In genomic region chr1:112665857-112666256, GRCh38 we compare ENCODE assay signal across 17 cellular contexts. TPM values are rescaled to one million over a fixed set of nuclear protein-coding genes. Genes with fewer than 3 reads are reported as not detected.
DNase-seq lines count a peak whose midpoint lies in the region; ATAC-seq and TF ChIP-seq lines count a peak whose summit lies in the region.
"Had no signal": no experiment of that assay in that cellular context is flagged by ENCODE, and none has a peak within 500 bp of the region (broad histone marks: within the 10 kb centered on the region; RNA-seq: fewer than 3 reads in every experiment).

No MANE protein-coding gene starts in this region.

- no peak overlapping the region for H3K4me3 ChIP-seq in HEK293 (ENCODE audit: low read depth, low read length)
- no peak overlapping the region for H3K4me3 ChIP-seq in neutrophil (ENCODE audit: low read depth in 1 of 2, low read length in 1 of 2)
- H3K4me3 ChIP-seq: HAP-1 had no signal

- H3K27me3 ChIP-seq in neutrophil = no peaks in the 10 kb centered on the region

- peaks cover 40% of the 10 kb centered on the region for H3K36me3 Mint-ChIP-seq in activated naive CD4-positive, alpha-beta T cell treated with anti-CD3 and anti-CD28 coated beads, Interleukin-2, amount 50 U/mL, for 24 hours
- H3K36me3 Mint-ChIP-seq in activated naive CD4-positive, alpha-beta T cell treated with anti-CD3 and anti-CD28 coated beads, Interleukin-2, amount 50 U/mL, for 72 hours = peaks cover 17 to 69% of the 10 kb centered on the region in 2 donors
- H3K36me3 Mint-ChIP-seq in activated naive CD8-positive, alpha-beta T cell treated with anti-CD3 and anti-CD28 coated beads for 36 hours = peaks cover 54% of the 10 kb centered on the region

- no peaks in the 10 kb centered on the region for H3K9me3 Mint-ChIP-seq in activated naive CD4-positive, alpha-beta T cell treated with anti-CD3 and anti-CD28 coated beads, Interleukin-2, amount 50 U/mL, for 24 hours
- H3K9me3 Mint-ChIP-seq in activated naive CD4-positive, alpha-beta T cell treated with anti-CD3 and anti-CD28 coated beads, Interleukin-2, amount 50 U/mL, for 72 hours = peaks cover 0 to 4% of the 10 kb centered on the region in 2 donors
- H3K9me3 Mint-ChIP-seq in activated naive CD8-positive, alpha-beta T cell treated with anti-CD3 and anti-CD28 coated beads for 36 hours = peaks cover 2% of the 10 kb centered on the region

- H3K27ac ChIP-seq in HEK293 (ENCODE audit: extremely low read depth, low read depth, low read length) = no peak overlapping the region
- peak overlapping the region; percentile 15 for H3K27ac ChIP-seq in neutrophil
- H3K27ac ChIP-seq: HL-60 had no signal

- no peak for DNase-seq in activated naive CD4-positive, alpha-beta T cell treated with anti-CD3 and anti-CD28 coated beads, Interleukin-2, amount 50 U/mL, for 72 hours (ENCODE audit: low spot score in 2 of 2)
- DNase-seq in activated naive CD8-positive, alpha-beta T cell treated with anti-CD3 and anti-CD28 coated beads for 36 hours = no peak
- DNase-seq in NCI-H1105 treated with DMSO at 0.1 percent for 48 hours (lab: John Stamatoyannopoulos, UW) = no peak
- DNase-seq in activated CD8-positive, alpha-beta memory T cell treated with anti-CD3 and anti-CD28 coated beads, Interleukin-2, amount 50 U/mL, for 48 hours = no peak
- DNase-seq in omental fat pad (ENCODE audit: low spot score) = no peak
- DNase-seq: NCI-H1436; NCI-H2029 treated with DMSO at 0.1 percent for 48 hours; NCI-H2171 treated with DMSO at 0.1 percent for 48 hours; NCI-H446 treated with DMSO at 0.1 percent for 48 hours; NK-92 treated with Interleukin-12 subunit alpha and Interleukin-12 subunit beta, amount 100 ng/mL, for 24 hours; SHP77 had no signal

- CTCF ChIA-PET in HEK293 (lab: Yijun Ruan, JAX) = no interaction called here

- H3K4me1 Mint-ChIP-seq in activated naive CD4-positive, alpha-beta T cell treated with anti-CD3 and anti-CD28 coated beads, Interleukin-2, amount 50 U/mL, for 24 hours = peaks cover 30% of the 10 kb centered on the region
- peaks cover 27% of the 10 kb centered on the region for H3K4me1 Mint-ChIP-seq in activated naive CD8-positive, alpha-beta T cell treated with anti-CD3 and anti-CD28 coated beads for 36 hours

- H3K4me1 ChIP-seq in HEK293 (ENCODE audit: control insufficient read depth, insufficient read depth, low read length) = no peaks in the 10 kb centered on the region
- H3K4me1 ChIP-seq in neutrophil (ENCODE audit: control insufficient read depth in 1 of 2, insufficient read depth in 1 of 2, low read depth in 1 of 2, low read length in 1 of 2) = peaks cover 0 to 7% of the 10 kb centered on the region in 2 experiments

- peak overlapping the region; percentile 59 for H3K27ac Mint-ChIP-seq in activated naive CD4-positive, alpha-beta T cell treated with anti-CD3 and anti-CD28 coated beads, Interleukin-2, amount 50 U/mL, for 24 hours
- no peak overlapping the region for H3K27ac Mint-ChIP-seq in activated naive CD4-positive, alpha-beta T cell treated with anti-CD3 and anti-CD28 coated beads, Interleukin-2, amount 50 U/mL, for 72 hours
- peak overlapping the region; percentile 39 for H3K27ac Mint-ChIP-seq in activated naive CD8-positive, alpha-beta T cell treated with anti-CD3 and anti-CD28 coated beads for 36 hours

- H3K27me3 Mint-ChIP-seq in activated naive CD4-positive, alpha-beta T cell treated with anti-CD3 and anti-CD28 coated beads, Interleukin-2, amount 50 U/mL, for 24 hours = no peaks in the 10 kb centered on the region
- no peaks in the 10 kb centered on the region for H3K27me3 Mint-ChIP-seq in activated naive CD8-positive, alpha-beta T cell treated with anti-CD3 and anti-CD28 coated beads for 36 hours

- no peak for ATAC-seq in activated naive CD4-positive, alpha-beta T cell treated with anti-CD3 and anti-CD28 coated beads, Interleukin-2, amount 50 U/mL, for 72 hours
- ATAC-seq in omental fat pad (ENCODE audit: low FRiP score) = no peak

- H3K9me3 ChIP-seq in HEK293 (ENCODE audit: control insufficient read depth, insufficient read depth, low read depth, low read length) (no peaks in the 10 kb centered on the region), neutrophil (no peaks in the 10 kb centered on the region)
- H3K9me3 ChIP-seq: HAP-1 had no signal

- no peak overlapping the region for H3K4me3 Mint-ChIP-seq in activated naive CD4-positive, alpha-beta T cell treated with anti-CD3 and anti-CD28 coated beads, Interleukin-2, amount 50 U/mL, for 24 hours
- no peak overlapping the region for H3K4me3 Mint-ChIP-seq in activated naive CD8-positive, alpha-beta T cell treated with anti-CD3 and anti-CD28 coated beads for 36 hours
- H3K4me3 Mint-ChIP-seq: CD14-positive monocyte had no signal

- POLR2A ChIA-PET in HEK293 (lab: Yijun Ruan, JAX) = no interaction called here

- peaks cover 43 to 95% of the 10 kb centered on the region in 2 experiments for H3K36me3 ChIP-seq in HEK293 (ENCODE audit: control insufficient read depth in 2 of 2, insufficient read depth in 1 of 2, low read length in 2 of 2)
- H3K36me3 ChIP-seq in neutrophil = peaks cover 100% of the 10 kb centered on the region

- TF ChIP-seq CTCF in HEK293 (tag by site-specific recombination; IDR thresholded peaks at IDR 0.05) = no peak
- no peak for TF ChIP-seq CTCF in neutrophil (IDR thresholded peaks at IDR 0.05)
- no peak for TF ChIP-seq CTCF in omental fat pad (IDR thresholded peaks at IDR 0.05)

TF ChIP-seq in HEK293, 187 proteins besides CTCF, POLR2A, EP300 and RAD21:
- no peak for TF ChIP-seq AEBP2 (tag by site-specific recombination; IDR thresholded peaks at IDR 0.05; ENCODE audit: borderline replicate concordance)
- TF ChIP-seq ZNF121 (tag by site-specific recombination; IDR thresholded peaks at IDR 0.05) = peak; percentile 73; the same call in 1 of the 2 replicates

RNA-seq across cellular contexts. Expression of gene MOV10, which starts 8.6 kb away (rescaled TPM):
- 100 to 1,000 TPM in 1 of 2 donors, 10 to 100 TPM in 1; 81.5 to 122 TPM for total RNA-seq in activated naive CD4-positive, alpha-beta T cell treated with anti-CD3 and anti-CD28 coated beads, Interleukin-2, amount 50 U/mL, for 72 hours
- 10 to 100 TPM; 66.1 to 66.4 TPM for total RNA-seq in activated naive CD8-positive, alpha-beta T cell treated with anti-CD3 and anti-CD28 coated beads for 36 hours
- 10 to 100 TPM; 21.7 to 47.1 (median 36.1) TPM for total RNA-seq in omental fat pad

RNA-seq across cellular contexts. Expression of gene RHOC, which starts 41.1 kb away (rescaled TPM):
- 10 to 100 TPM; 62.4 to 81.8 TPM for total RNA-seq in activated naive CD4-positive, alpha-beta T cell treated with anti-CD3 and anti-CD28 coated beads, Interleukin-2, amount 50 U/mL, for 72 hours
- total RNA-seq in activated naive CD8-positive, alpha-beta T cell treated with anti-CD3 and anti-CD28 coated beads for 36 hours = 10 to 100 TPM; 23.8 to 26.2 TPM
- total RNA-seq in omental fat pad = 100 to 1,000 TPM; 219 to 307 (median 299) TPM

RNA-seq across cellular contexts. Expression of gene CAPZA1, which starts 46.2 kb away (rescaled TPM):
- 100 to 1,000 TPM; 250 to 276 TPM for total RNA-seq in activated naive CD4-positive, alpha-beta T cell treated with anti-CD3 and anti-CD28 coated beads, Interleukin-2, amount 50 U/mL, for 72 hours
- 100 to 1,000 TPM; 243 to 245 TPM for total RNA-seq in activated naive CD8-positive, alpha-beta T cell treated with anti-CD3 and anti-CD28 coated beads for 36 hours
- 100 to 1,000 TPM; 131 to 236 (median 159) TPM for total RNA-seq in omental fat pad

RNA-seq across cellular contexts. Expression of gene ST7L, which starts 46.9 kb away (rescaled TPM):
- 10 to 100 TPM; 10.5 to 11.4 TPM for total RNA-seq in activated naive CD4-positive, alpha-beta T cell treated with anti-CD3 and anti-CD28 coated beads, Interleukin-2, amount 50 U/mL, for 72 hours
- 10 to 100 TPM; 11.4 to 12.7 TPM for total RNA-seq in activated naive CD8-positive, alpha-beta T cell treated with anti-CD3 and anti-CD28 coated beads for 36 hours
- 10 to 100 TPM; 19.4 to 29.2 (median 28.2) TPM for total RNA-seq in omental fat pad

RNA-seq across cellular contexts. Expression of gene PPM1J, which starts 49.3 kb away (rescaled TPM):
- total RNA-seq in activated naive CD4-positive, alpha-beta T cell treated with anti-CD3 and anti-CD28 coated beads, Interleukin-2, amount 50 U/mL, for 72 hours = 1 to 10 TPM in 1 of 2 donors, under 1 TPM in 1; 0.46 to 1.8 TPM
- under 1 TPM; 0.80 to 0.94 TPM for total RNA-seq in activated naive CD8-positive, alpha-beta T cell treated with anti-CD3 and anti-CD28 coated beads for 36 hours
- 1 to 10 TPM in 3 of 4 donors, under 1 TPM in 1; 0.63 to 1.7 (median 1.5) TPM for total RNA-seq in omental fat pad

Comparison
In these comparisons a context has a peak if more than half of its experiments do, and no peak if none do; other contexts are left out.
1. H3K27ac Mint-ChIP-seq: peak in activated naive CD4-positive, alpha-beta T cell treated with anti-CD3 and anti-CD28 coated beads, Interleukin-2, amount 50 U/mL, for 24 hours (single experiment) and activated naive CD8-positive, alpha-beta T cell treated with anti-CD3 and anti-CD28 coated beads for 36 hours (single experiment); none in activated naive CD4-positive, alpha-beta T cell treated with anti-CD3 and anti-CD28 coated beads, Interleukin-2, amount 50 U/mL, for 72 hours (0 of 2).